13 cellular contexts compared by ENCODE assay signal in genomic region chr19:13887529-13887928, GRCh38. TPM values are rescaled to one million over a fixed set of nuclear protein-coding genes. Genes with fewer than 3 reads are reported as not detected.
DNase-seq lines count a peak whose midpoint lies in the region; ATAC-seq and TF ChIP-seq lines count a peak whose summit lies in the region.
"Had no signal": no experiment of that assay in that cellular context is flagged by ENCODE, and none has a peak within 500 bp of the region (broad histone marks: within the 10 kb centered on the region; RNA-seq: fewer than 3 reads in every experiment).

No MANE protein-coding gene starts in this region.

- no peak for DNase-seq in activated CD4-positive, alpha-beta T cell treated with anti-CD3 and anti-CD28 coated beads, Interleukin-2, amount 10 ng/mL, durations not matched to agents 7 days and 5 days
- no peak for DNase-seq in activated CD4-positive, alpha-beta T cell treated with anti-CD3 and anti-CD28 coated beads for 4 hours
- DNase-seq in epithelial cell of esophagus (ENCODE audit: low read depth) (peak; percentile 72), stromal cell of bone marrow (ENCODE audit: low read depth) (peak; percentile 48), DMS 273 treated with DMSO at 0.1 percent for 48 hours (lab: John Stamatoyannopoulos, UW) (no peak)
- DNase-seq: activated CD4-positive, CD25-positive, alpha-beta regulatory T cell; NCI-H2029; ovary; stimulated activated CD4-positive, alpha-beta T cell treated with anti-CD3 and anti-CD28 coated beads, Interleukin-4, amount 100 ng/mL, for 4 hours had no signal

- peaks cover 23% of the 10 kb centered on the region for H3K4me1 Mint-ChIP-seq in activated CD4-positive, alpha-beta T cell treated with anti-CD3 and anti-CD28 coated beads, Interleukin-2, amount 10 ng/mL, durations not matched to agents 7 days and 5 days

- no peak for ATAC-seq in HG02759 (IDR thresholded peaks at IDR 0.05; ENCODE audit: unreplicated experiment)
- ATAC-seq: Panc1 had no signal

- peak overlapping the region; percentile 25 for H3K27ac Mint-ChIP-seq in activated CD4-positive, alpha-beta T cell treated with anti-CD3 and anti-CD28 coated beads, Interleukin-2, amount 10 ng/mL, durations not matched to agents 7 days and 5 days
- H3K27ac Mint-ChIP-seq: type B pancreatic cell had no signal

- TF ChIP-seq CTCF in epithelial cell of esophagus (IDR thresholded peaks at IDR 0.05; ENCODE audit: insufficient read depth, low read depth, low read length, missing control alignments) = no peak

- CTCF ChIA-PET in activated CD4-positive, alpha-beta T cell treated with anti-CD3 and anti-CD28 coated beads, Interleukin-2, amount 10 ng/mL, durations not matched to agents 7 days and 5 days (lab: Charles Lee) = interaction anchor here (0.6 to 2.1 kb wide), 6 partner anchors 11 to 250 kb away, joined by 3 to 10 read pairs (median 5); partner anchors contain the start of gene MISP3

- no peak overlapping the region for H3K4me3 Mint-ChIP-seq in activated CD4-positive, alpha-beta T cell treated with anti-CD3 and anti-CD28 coated beads, Interleukin-2, amount 10 ng/mL, durations not matched to agents 7 days and 5 days
- H3K4me3 Mint-ChIP-seq: type B pancreatic cell had no signal

- no peaks in the 10 kb centered on the region for H3K36me3 Mint-ChIP-seq in activated CD4-positive, alpha-beta T cell treated with anti-CD3 and anti-CD28 coated beads, Interleukin-2, amount 10 ng/mL, durations not matched to agents 7 days and 5 days (ENCODE audit: low read depth)
- H3K36me3 Mint-ChIP-seq: activated naive CD4-positive, alpha-beta T cell treated with anti-CD3 and anti-CD28 coated beads, Interleukin-2, amount 50 U/mL, for 72 hours; type B pancreatic cell had no signal

- no peaks in the 10 kb centered on the region for H3K9me3 Mint-ChIP-seq in activated CD4-positive, alpha-beta T cell treated with anti-CD3 and anti-CD28 coated beads, Interleukin-2, amount 10 ng/mL, durations not matched to agents 7 days and 5 days
- H3K9me3 Mint-ChIP-seq: activated naive CD4-positive, alpha-beta T cell treated with anti-CD3 and anti-CD28 coated beads, Interleukin-2, amount 50 U/mL, for 72 hours; type B pancreatic cell had no signal

- POLR2A ChIA-PET in activated CD4-positive, alpha-beta T cell treated with anti-CD3 and anti-CD28 coated beads, Interleukin-2, amount 10 ng/mL, durations not matched to agents 7 days and 5 days (lab: Charles Lee) = no interaction called here

- H3K4me3 ChIP-seq in epithelial cell of esophagus (ENCODE audit: low read length) = no peak overlapping the region
- H3K4me3 ChIP-seq: ovary had no signal

- H3K27me3 Mint-ChIP-seq in activated CD4-positive, alpha-beta T cell treated with anti-CD3 and anti-CD28 coated beads, Interleukin-2, amount 10 ng/mL, durations not matched to agents 7 days and 5 days = no peaks in the 10 kb centered on the region
- H3K27me3 Mint-ChIP-seq: type B pancreatic cell had no signal

RNA-seq across cellular contexts. Expression of gene NANOS3, which starts 10.6 kb away (rescaled TPM):
- total RNA-seq in activated CD4-positive, alpha-beta T cell treated with anti-CD3 and anti-CD28 coated beads, Interleukin-2, amount 10 ng/mL, durations not matched to agents 7 days and 5 days = under 1 TPM in 1 of 2 experiments, not detected in 1; 0.48 TPM

RNA-seq across cellular contexts. Expression of gene BRME1, which starts 18.4 kb away (rescaled TPM):
- total RNA-seq in activated CD4-positive, alpha-beta T cell treated with anti-CD3 and anti-CD28 coated beads, Interleukin-2, amount 10 ng/mL, durations not matched to agents 7 days and 5 days = 1 to 10 TPM; 6.3 to 8.0 TPM

RNA-seq across cellular contexts. Expression of gene CC2D1A, which starts 18.5 kb away (rescaled TPM):
- 10 to 100 TPM; 36.5 to 39.3 TPM for total RNA-seq in activated CD4-positive, alpha-beta T cell treated with anti-CD3 and anti-CD28 coated beads, Interleukin-2, amount 10 ng/mL, durations not matched to agents 7 days and 5 days

RNA-seq across cellular contexts. Expression of gene PODNL1, which starts 50.7 kb away (rescaled TPM):
- total RNA-seq in activated CD4-positive, alpha-beta T cell treated with anti-CD3 and anti-CD28 coated beads, Interleukin-2, amount 10 ng/mL, durations not matched to agents 7 days and 5 days = under 1 TPM; 0.17 to 0.58 TPM

Comparison
In these comparisons a context has a peak if more than half of its experiments do, and no peak if none do; other contexts are left out.
1. DNase-seq: peak in epithelial cell of esophagus (single experiment) and stromal cell of bone marrow (single experiment); none in activated CD4-positive, alpha-beta T cell treated with anti-CD3 and anti-CD28 coated beads, Interleukin-2, amount 10 ng/mL, durations not matched to agents 7 days and 5 days (single experiment), activated CD4-positive, alpha-beta T cell treated with anti-CD3 and anti-CD28 coated beads for 4 hours (0 of 2) and DMS 273 treated with DMSO at 0.1 percent for 48 hours (single experiment).